29 cellular contexts compared by ENCODE assay signal in genomic region chr16:52499061-52499460, GRCh38. TPM values are rescaled to one million over a fixed set of nuclear protein-coding genes. Genes with fewer than 3 reads are reported as not detected.
DNase-seq lines count a peak whose midpoint lies in the region; FAIRE-seq and TF ChIP-seq lines count a peak whose summit lies in the region.
"Had no signal": no experiment of that assay in that cellular context is flagged by ENCODE, and none has a peak within 500 bp of the region (broad histone marks: within the 10 kb centered on the region; RNA-seq: fewer than 3 reads in every experiment).

No MANE protein-coding gene starts in this region.

- peaks cover 2 to 19% (median 10%) of the 10 kb centered on the region in 4 experiments; a peak in 5 of 7 replicates for H3K4me1 ChIP-seq in H1 (replicated peaks in 1 of 4; ENCODE audit: control insufficient read depth in 3 of 4, insufficient read depth in 4 of 4, low read length in 3 of 4)

- H3K36me3 Mint-ChIP-seq in progenitor cell of endocrine pancreas (ENCODE audit: insufficient read depth) (no peaks in the 10 kb centered on the region), CD14-positive monocyte (no peaks in the 10 kb centered on the region)
- H3K36me3 Mint-ChIP-seq: stimulated activated memory B cell treated with anti-CD40 and anti-IgM and Interleukin-4, amounts not matched to agents 10 μg/mL and 1 μg/mL and 100 μg/mL, for 72 hours had no signal

- H3K36me3 ChIP-seq in H1 (ENCODE audit: control insufficient read depth in 2 of 4, insufficient read depth in 4 of 4, low read length in 3 of 4): no peaks in the 10 kb centered on the region
- H3K36me3 ChIP-seq: BE2C had no signal

- no peak overlapping the region for H2BK120ac ChIP-seq in H1 (replicated peaks; ENCODE audit: low read depth, low read length)

- H3K27me3 ChIP-seq in H1 (replicated peaks in 1 of 4; ENCODE audit: control insufficient read depth in 3 of 4, extremely low read depth in 1 of 4, insufficient read depth in 3 of 4, low read length in 3 of 4): no peaks in the 10 kb centered on the region
- H3K27me3 ChIP-seq: BE2C, hepatocyte had no signal

- no peak overlapping the region for H3K14ac ChIP-seq in H1 (ENCODE audit: insufficient read length)

- TF ChIP-seq POLR2A in H1 (IDR thresholded peaks at IDR 0.05; ENCODE audit: control extremely low read depth in 1 of 2, low read depth in 2 of 2, low read length in 2 of 2): no peak
- no peak for TF ChIP-seq POLR2A in GM12892 (IDR thresholded peaks at IDR 0.05; ENCODE audit: low read depth, low read length)

- peak overlapping the region; percentile 26 for H3K27ac Mint-ChIP-seq in progenitor cell of endocrine pancreas
- H3K27ac Mint-ChIP-seq in CD14-positive monocyte: no peak overlapping the region
- H3K27ac Mint-ChIP-seq: activated CD4-positive, alpha-beta T cell treated with anti-CD3 and anti-CD28 coated beads for 36 hours; activated T-cell treated with anti-CD3 and anti-CD28 coated beads, Interleukin-2, amount 50 U/mL, for 24 hours; stimulated activated memory B cell treated with anti-CD40 and anti-IgM and Interleukin-4, amounts not matched to agents 10 μg/mL and 1 μg/mL and 100 μg/mL, for 72 hours had no signal

- H4K8ac ChIP-seq in H1 (ENCODE audit: extremely low read depth, insufficient read depth, low read length): no peak overlapping the region

- 47% methylated on average over 5 of the region's 5 CpGs; no CpG with 5 or more reads in 1 of the 2 experiments for WGBS in H1 (ENCODE audit: extremely low coverage in 1 of 2, insufficient coverage in 1 of 2, insufficient read length in 1 of 2, insufficient replicate concordance in 2 of 2, low coverage in 1 of 2, low lambda C conversion rate in 2 of 2, missing lambda C conversion rate in 1 of 2), 2 experiments

- H3K9ac ChIP-seq in H1 (replicated peaks in 1 of 4; ENCODE audit: extremely low read depth in 1 of 4, low read depth in 3 of 4, low read length in 3 of 4): no peak overlapping the region

- no peak overlapping the region for H2BK20ac ChIP-seq in H1 (ENCODE audit: low read length)

- no peak overlapping the region; a peak in 1 of 8 replicates for H3K4me3 ChIP-seq in H1 (ENCODE audit: extremely low read depth in 1 of 4, insufficient read depth in 2 of 4, low read depth in 3 of 4, low read length in 4 of 4)
- H3K4me3 ChIP-seq: hepatocyte had no signal

- H3K4me1 Mint-ChIP-seq in progenitor cell of endocrine pancreas (ENCODE audit: low read depth) (peaks cover 66% of the 10 kb centered on the region), CD14-positive monocyte (no peaks in the 10 kb centered on the region)
- H3K4me1 Mint-ChIP-seq: activated CD4-positive, alpha-beta T cell treated with anti-CD3 and anti-CD28 coated beads for 36 hours; stimulated activated memory B cell treated with anti-CD40 and anti-IgM and Interleukin-4, amounts not matched to agents 10 μg/mL and 1 μg/mL and 100 μg/mL, for 72 hours had no signal

- TF ChIP-seq CTCF in H1 (IDR thresholded peaks at IDR 0.05; ENCODE audit: control extremely low read depth in 1 of 3, insufficient read depth in 1 of 3, low read depth in 1 of 3, low read length in 3 of 3) (no peak), progenitor cell of endocrine pancreas (IDR thresholded peaks at IDR 0.05; ENCODE audit: unreplicated experiment) (no peak), CD14-positive monocyte (IDR thresholded peaks at IDR 0.05) (no peak), GM13976 (IDR thresholded peaks at IDR 0.05; ENCODE audit: borderline replicate concordance, control extremely low read depth, extremely low read depth, insufficient read depth, missing control alignments) (no peak)

- no peak overlapping the region for H4K91ac ChIP-seq in H1 (replicated peaks; ENCODE audit: insufficient read length, low read length)

- H3K4me2 ChIP-seq in H1 (ENCODE audit: insufficient read depth in 1 of 2, low read depth in 2 of 2, low read length in 2 of 2): peak overlapping the region; percentile 5 to 45; a peak in 2 of 4 replicates
- H3K4me2 ChIP-seq: hepatocyte had no signal

- H3K9me3 Mint-ChIP-seq in progenitor cell of endocrine pancreas (ENCODE audit: low read depth): no peaks in the 10 kb centered on the region
- peaks cover 0 to 2% (median 0%) of the 10 kb centered on the region in 7 donors for H3K9me3 Mint-ChIP-seq in CD14-positive monocyte
- H3K9me3 Mint-ChIP-seq: activated T-cell treated with anti-CD3 and anti-CD28 coated beads, Interleukin-2, amount 50 U/mL, for 24 hours; neural crest cell; stimulated activated memory B cell treated with anti-CD40 and anti-IgM and Interleukin-4, amounts not matched to agents 10 μg/mL and 1 μg/mL and 100 μg/mL, for 72 hours had no signal

- DNase-seq in NCI-H1092 treated with DMSO at 0.1 percent for 48 hours (lab: John Stamatoyannopoulos, UW) (peak; percentile 26), NCI-H1092 (lab: John Stamatoyannopoulos, UW) (no peak), NCI-H345 treated with DMSO at 0.1 percent for 48 hours (lab: John Stamatoyannopoulos, UW; ENCODE audit: unreplicated experiment) (peak; percentile 22), H1 (ENCODE audit: low read depth in 1 of 2, low spot score in 2 of 2) (no peak), progenitor cell of endocrine pancreas (ENCODE audit: low spot score, unreplicated experiment) (no peak), CD14-positive monocyte (ENCODE audit: low spot score) (no peak), GM12892 (ENCODE audit: insufficient read length) (no peak), GM13976 (ENCODE audit: low spot score) (no peak)
- DNase-seq: activated CD4-positive, alpha-beta T cell treated with anti-CD3 and anti-CD28 coated beads for 36 hours; activated CD8-positive, alpha-beta memory T cell treated with anti-CD3 and anti-CD28 coated beads for 24 hours; activated naive CD4-positive, alpha-beta T cell treated with Interleukin-2 at 50 U/mL for 16 hours; activated T-cell treated with anti-CD3 and anti-CD28 coated beads, Interleukin-2, amount 50 U/mL, for 24 hours; BE2C; COR-L47; NCI-H1105; NCI-H2171; SHP77 treated with DMSO at 0.1 percent for 48 hours; stimulated activated CD4-positive, alpha-beta T cell treated with anti-CD3 and anti-CD28 coated beads, Interleukin-1b, Interleukin-23, amount 100 ng/mL, for 48 hours; trophoblast cell had no signal

- no peak overlapping the region for H4K5ac ChIP-seq in H1 (ENCODE audit: insufficient read length, low read depth, low read length)

- H2BK5ac ChIP-seq in H1 (ENCODE audit: low read depth, low read length): no peak overlapping the region

- no peak for TF ChIP-seq RAD21 in H1 (IDR thresholded peaks at IDR 0.05 in 1 of 2, conservative IDR thresholded peaks at IDR 0.05 in 1 of 2; ENCODE audit: low read depth in 2 of 2, low read length in 2 of 2)

- H3K27ac ChIP-seq in H1 (ENCODE audit: low read depth, low read length): no peak overlapping the region
- H3K27ac ChIP-seq: epithelial cell of prostate, hepatocyte, HL-60 had no signal

- H3K27me3 Mint-ChIP-seq in progenitor cell of endocrine pancreas (no peaks in the 10 kb centered on the region), CD14-positive monocyte (ENCODE audit: low read depth in 3 of 3) (peaks cover 0 to 1% (median 0%) of the 10 kb centered on the region in 3 donors)
- H3K27me3 Mint-ChIP-seq: activated CD4-positive, alpha-beta T cell treated with anti-CD3 and anti-CD28 coated beads for 36 hours; activated T-cell treated with anti-CD3 and anti-CD28 coated beads, Interleukin-2, amount 50 U/mL, for 24 hours had no signal

- intact Hi-C loops in CD14-positive monocyte (cut with micrococcal nuclease): no loop called here

- CTCF ChIA-PET in H1 (lab: Charles Lee; ENCODE audit: partially characterized antibody): no interaction called here

- H2BK15ac ChIP-seq in H1 (ENCODE audit: low read length): no peak overlapping the region

- no peak overlapping the region for H3K4me3 Mint-ChIP-seq in progenitor cell of endocrine pancreas (ENCODE audit: low read depth)
- H3K4me3 Mint-ChIP-seq in CD14-positive monocyte: no peak overlapping the region
- H3K4me3 Mint-ChIP-seq: activated CD4-positive, alpha-beta T cell treated with anti-CD3 and anti-CD28 coated beads for 36 hours; activated T-cell treated with anti-CD3 and anti-CD28 coated beads, Interleukin-2, amount 50 U/mL, for 24 hours; stimulated activated memory B cell treated with anti-CD40 and anti-IgM and Interleukin-4, amounts not matched to agents 10 μg/mL and 1 μg/mL and 100 μg/mL, for 72 hours had no signal

- H3K23me2 ChIP-seq in H1 (ENCODE audit: low read depth, low read length): no peaks in the 10 kb centered on the region

- no peak for FAIRE-seq in H1 (lab: Jason Lieb, UNC)
- FAIRE-seq in GM12892 (lab: Jason Lieb, UNC): no peak
- FAIRE-seq: A204.1, TTC549 had no signal

- H3K9me3 ChIP-seq in H1 (ENCODE audit: insufficient read depth in 2 of 2, low read depth in 1 of 2, low read length in 1 of 2): no peaks in the 10 kb centered on the region
- H3K9me3 ChIP-seq: BE2C had no signal

- peaks cover 0 to 88% of the 10 kb centered on the region in 2 experiments; a peak in 3 of 4 replicates for H3K79me2 ChIP-seq in H1 (ENCODE audit: control insufficient read depth in 1 of 2, insufficient read depth in 2 of 2, low read length in 2 of 2)

- no peak overlapping the region for H2AFZ ChIP-seq in H1 (ENCODE audit: low read length)
- H2AFZ ChIP-seq: hepatocyte had no signal

- peaks cover 7% of the 10 kb centered on the region for H3K79me1 ChIP-seq in H1 (ENCODE audit: low read depth, low read length)

- in situ Hi-C loops in GM13976 (cut with MboI; ENCODE audit: low sequenced_read_pairs, unreplicated experiment): no loop called here

- POLR2A ChIA-PET in H1 (lab: Charles Lee; ENCODE audit: partially characterized antibody): no interaction called here

- no peak overlapping the region for H2AK5ac ChIP-seq in H1 (ENCODE audit: low read depth, low read length)

- no peak overlapping the region for H2BK12ac ChIP-seq in H1 (ENCODE audit: low read depth, low read length)

- peaks cover 0 to 5% of the 10 kb centered on the region in 2 experiments for H4K20me1 ChIP-seq in H1 (replicated peaks in 1 of 2; ENCODE audit: control insufficient read depth in 1 of 2, insufficient read depth in 2 of 2, low read length in 2 of 2)

- no peak overlapping the region for H3K23ac ChIP-seq in H1 (ENCODE audit: insufficient read length)

- no peak overlapping the region for H3K18ac ChIP-seq in H1 (ENCODE audit: extremely low read depth, low read length)

- TF ChIP-seq EP300 in H1 (IDR thresholded peaks at IDR 0.05; ENCODE audit: borderline replicate concordance in 1 of 2, low read depth in 2 of 2, low read length in 2 of 2): no peak

- no peak overlapping the region for H3K56ac ChIP-seq in H1 (replicated peaks; ENCODE audit: insufficient read length, low read depth, low read length)

- H3K4ac ChIP-seq in H1 (replicated peaks; ENCODE audit: insufficient read length, low read depth, low read length): no peak overlapping the region

RNA-seq across cellular contexts. Expression of gene TOX3, which starts 47.9 kb away (rescaled TPM):
- total RNA-seq in H1 (2021; fragmentation: NEBNext Ultra II Directional; extraction: Animal tissue kit (Norgen Biotek cat#: 25700)): 16.7 and 21.2 TPM in 2 replicates
- 22.7 and 31.2 TPM in 2 replicates for polyA plus RNA-seq in H1 (2011; rRNA removed)
- 13.6 TPM for polyA plus RNA-seq in H1 (2011; cell fraction: cytosol; rRNA removed)
- 39.3 TPM for polyA plus RNA-seq in H1 (2011; cell fraction: nucleus; rRNA removed)
- polyA plus RNA-seq in H1 (2012, experiment 1 of 2): 17.8 to 24.5 TPM (median 19.6 TPM) in 4 replicates
- 2.6 TPM for polyA plus RNA-seq in H1 (2012, experiment 2 of 2)
- polyA plus RNA-seq in H1 (2013, experiment 1 of 2): 8.0 TPM
- polyA plus RNA-seq in H1 (2013, experiment 2 of 2): 7.7 TPM
- 56.6 and 76.8 TPM in 2 replicates for polyA minus RNA-seq in H1 (2011; rRNA and poly(A)+ RNA removed)
- polyA minus RNA-seq in H1 (2011; cell fraction: cytosol; rRNA and poly(A)+ RNA removed): 25.2 TPM
- polyA minus RNA-seq in H1 (2011; cell fraction: nucleus; rRNA and poly(A)+ RNA removed): 48.8 TPM
- 80.8 and 84.8 TPM in 2 replicates for total RNA-seq in progenitor cell of endocrine pancreas
- polyA plus RNA-seq in CD14-positive monocyte: not detected
- not detected for polyA plus RNA-seq in GM12892 (2012; ENCODE audit: missing spikeins)
- total RNA-seq: activated CD4-positive, alpha-beta T cell treated with anti-CD3 and anti-CD28 coated beads for 36 hours; cardiac septum; mononuclear cell; pulmonary artery endothelial cell had no signal

Comparison
In these comparisons a context has a peak if more than half of its experiments do, and no peak if none do; other contexts are left out.
1. DNase-seq: peak in NCI-H1092 treated with DMSO at 0.1 percent for 48 hours (single experiment) and NCI-H345 treated with DMSO at 0.1 percent for 48 hours (single experiment); none in NCI-H1092 (single experiment), H1 (0 of 2), progenitor cell of endocrine pancreas (single experiment), CD14-positive monocyte (single experiment), GM12892 (single experiment) and GM13976 (single experiment).